In genomic region chr7:135253851-135254815, GRCh38 we compare ENCODE assay signal across 9 cellular contexts. TPM values are rescaled to one million over a fixed set of nuclear protein-coding genes. Genes with fewer than 3 reads are reported as not detected.
DNase-seq lines count a peak whose midpoint lies in the region; ATAC-seq and TF ChIP-seq lines count a peak whose summit lies in the region.
"Had no signal": no experiment of that assay in that cellular context is flagged by ENCODE, and none has a peak within 500 bp of the region (broad histone marks: within the 10 kb centered on the region; RNA-seq: fewer than 3 reads in every experiment).

No MANE protein-coding gene starts in this region.

- intact Hi-C loops in dorsolateral prefrontal cortex (cut with DNase I): loop anchor here in 1 of 2 donors (5.0 kb wide), 1 partner anchor 42 kb away; the partner anchor contains the start of gene WDR91
- intact Hi-C loops in activated CD8-positive, alpha-beta T cell treated with anti-CD3 and anti-CD28 coated beads for 36 hours (cut with micrococcal nuclease): no loop called here

- CTCF ChIA-PET in activated CD8-positive, alpha-beta T cell treated with anti-CD3 and anti-CD28 coated beads for 36 hours (lab: Charles Lee): interaction anchor here (0.8 to 1.2 kb wide), 2 partner anchors 20 to 26 kb away, joined by 3 to 5 read pairs; no protein-coding TSS in a partner anchor

- DNase-seq in ELR (ENCODE audit: low read depth) (peak; percentile 74), NCI-H69 (lab: John Stamatoyannopoulos, UW) (peak; percentile 18), dorsolateral prefrontal cortex (peak; percentile 56 to 90 (median 82)), mesenteric fat pad (ENCODE audit: low spot score) (peak; percentile 89), NCI-H2171 (lab: John Stamatoyannopoulos, UW) (no peak), activated gamma-delta T cell treated with Interleukin-2 at 50 U/mL for 16 hours (no peak)
- no peak for DNase-seq in stimulated activated CD4-positive, alpha-beta T cell treated with anti-CD3 and anti-CD28 coated beads, Interleukin-2, amount 100 ng/mL, for 48 hours
- no peak for DNase-seq in activated CD8-positive, alpha-beta T cell treated with anti-CD3 and anti-CD28 coated beads for 36 hours
- DNase-seq: naive B cell had no signal

- POLR2A ChIA-PET in activated CD8-positive, alpha-beta T cell treated with anti-CD3 and anti-CD28 coated beads for 36 hours (lab: Charles Lee): no interaction called here

- H3K27ac Mint-ChIP-seq in activated CD8-positive, alpha-beta T cell treated with anti-CD3 and anti-CD28 coated beads for 36 hours: no peak overlapping the region

- no peaks in the 10 kb centered on the region for H3K27me3 Mint-ChIP-seq in activated CD8-positive, alpha-beta T cell treated with anti-CD3 and anti-CD28 coated beads for 36 hours
- H3K27me3 Mint-ChIP-seq: naive B cell had no signal

- H3K4me3 Mint-ChIP-seq in activated CD8-positive, alpha-beta T cell treated with anti-CD3 and anti-CD28 coated beads for 36 hours: no peak overlapping the region
- H3K4me3 Mint-ChIP-seq: naive B cell had no signal

- peaks cover 13% of the 10 kb centered on the region for H3K4me1 Mint-ChIP-seq in activated CD8-positive, alpha-beta T cell treated with anti-CD3 and anti-CD28 coated beads for 36 hours (ENCODE audit: low read depth)

- H3K27ac ChIP-seq in dorsolateral prefrontal cortex: peak overlapping the region; percentile 78 to 99 (median 96)

- TF ChIP-seq CTCF in dorsolateral prefrontal cortex (IDR thresholded peaks at IDR 0.05 in 54 of 56, conservative IDR thresholded peaks at IDR 0.05 in 2 of 56; ENCODE audit: low read depth in 1 of 56, partially characterized antibody in 56 of 56): peak in 7 of 56 donors; percentile 3 to 21 (median 10)
- TF ChIP-seq CTCF in activated CD8-positive, alpha-beta T cell treated with anti-CD3 and anti-CD28 coated beads for 36 hours (IDR thresholded peaks at IDR 0.05): no peak

- ATAC-seq in activated CD8-positive, alpha-beta T cell treated with anti-CD3 and anti-CD28 coated beads for 36 hours: no peak

- H3K9me3 Mint-ChIP-seq in activated CD8-positive, alpha-beta T cell treated with anti-CD3 and anti-CD28 coated beads for 36 hours: no peaks in the 10 kb centered on the region
- H3K9me3 Mint-ChIP-seq: naive B cell had no signal

- peak overlapping the region in 14 of 59 donors; percentile 2 to 33 (median 11) for H3K4me3 ChIP-seq in dorsolateral prefrontal cortex

- no peaks in the 10 kb centered on the region for H3K36me3 Mint-ChIP-seq in activated CD8-positive, alpha-beta T cell treated with anti-CD3 and anti-CD28 coated beads for 36 hours (ENCODE audit: low read depth)
- H3K36me3 Mint-ChIP-seq: naive B cell had no signal

- no peaks in the 10 kb centered on the region for H3K27me3 ChIP-seq in dorsolateral prefrontal cortex

RNA-seq across cellular contexts. Expression of gene STRA8, which starts 20.5 kb away (rescaled TPM):
- total RNA-seq in dorsolateral prefrontal cortex (under 1 TPM in 9 of 120 experiments, not detected in 111; 0.45 to 0.95 (median 0.67) TPM), mesenteric fat pad (not detected)
- total RNA-seq in activated CD8-positive, alpha-beta T cell treated with anti-CD3 and anti-CD28 coated beads for 36 hours: not detected

RNA-seq across cellular contexts. Expression of gene WDR91, which starts 42.8 kb away (rescaled TPM):
- total RNA-seq in dorsolateral prefrontal cortex: 10 to 100 TPM; 24.7 to 53.9 (median 37.4) TPM
- total RNA-seq in mesenteric fat pad: 15.0 TPM
- total RNA-seq in activated CD8-positive, alpha-beta T cell treated with anti-CD3 and anti-CD28 coated beads for 36 hours: 10 to 100 TPM; 12.9 to 13.1 TPM

Comparison
In these comparisons a context has a peak if more than half of its experiments do, and no peak if none do; other contexts are left out.
1. DNase-seq: peak in ELR (single experiment), NCI-H69 (single experiment), dorsolateral prefrontal cortex (10 of 10) and mesenteric fat pad (single experiment); none in stimulated activated CD4-positive, alpha-beta T cell treated with anti-CD3 and anti-CD28 coated beads, Interleukin-2, amount 100 ng/mL, for 48 hours (0 of 2), NCI-H2171 (single experiment), activated CD8-positive, alpha-beta T cell treated with anti-CD3 and anti-CD28 coated beads for 36 hours (single experiment) and activated gamma-delta T cell treated with Interleukin-2 at 50 U/mL for 16 hours (single experiment).